Comparison of ENCODE assay signal across 1 cellular context in genomic region chr13:38899581-38899980, GRCh38.
TF ChIP-seq lines count a peak whose summit lies in the region.

No MANE protein-coding gene starts in this region.

TF ChIP-seq in GM23338, 12 proteins besides CTCF, POLR2A, EP300 and RAD21 (continued from another document):
- TF ChIP-seq STAT1 (IDR thresholded peaks at IDR 0.05; ENCODE audit: unreplicated experiment): no peak
- no peak for TF ChIP-seq ETS1 (IDR thresholded peaks at IDR 0.05)
